Comparison of ENCODE assay signal across 8 cellular contexts in genomic region chr1:204507317-204508105, GRCh38. TPM values are rescaled to one million over a fixed set of nuclear protein-coding genes. Genes with fewer than 3 reads are reported as not detected.
DNase-seq lines count a peak whose midpoint lies in the region; ATAC-seq, FAIRE-seq and TF ChIP-seq lines count a peak whose summit lies in the region.

No MANE protein-coding gene starts in this region.

- H3K27ac ChIP-seq in foreskin keratinocyte (peak overlapping the region; percentile 30), neuronal stem cell (replicated peaks; ENCODE audit: low read length) (no peak overlapping the region)

- H4K91ac ChIP-seq in neuronal stem cell (ENCODE audit: low read depth, low read length, poor library complexity): no peak overlapping the region

- H3K36me3 Mint-ChIP-seq in activated B cell treated with CpG ODN at 0.5 μM for 24 hours (ENCODE audit: low read depth): peaks cover 10% of the 10 kb centered on the region

- no CpG with 5 or more reads among the region's 22 CpGs for WGBS in neuronal stem cell (ENCODE audit: extremely low coverage in 2 of 2, insufficient read length in 2 of 2, insufficient replicate concordance in 1 of 2), 2 donors

- CTCF ChIA-PET in HEK293T (lab: Yijun Ruan, JAX): interaction anchor here (0.6 to 4.4 kb wide), 8 partner anchors 9 to 696 kb away, joined by 3 to 25 read pairs (median 4); partner anchors contain the start of gene MDM4
- CTCF ChIA-PET in activated B cell treated with CpG ODN at 0.5 μM for 24 hours (lab: Charles Lee): interaction anchor here (1.2 to 19.8 kb wide), 6 partner anchors 9 to 300 kb away, joined by 5 to 1006 read pairs (median 6); partner anchors contain the start of genes MDM4 and PIK3C2B

- H3K14ac ChIP-seq in neuronal stem cell (ENCODE audit: low read length): no peak overlapping the region

- DNase-seq in DMS79 treated with DMSO at 0.1 percent for 48 hours (lab: John Stamatoyannopoulos, UW) (peak; percentile 64), HEK293T (ENCODE audit: extremely low spot score) (no peak), NCI-H2081 treated with DMSO at 0.1 percent for 48 hours (lab: John Stamatoyannopoulos, UW) (peak; percentile 26), activated B cell treated with CpG ODN at 0.5 μM for 24 hours (peak; percentile 27), foreskin keratinocyte (peak in 1 of 2 donors; percentile 65), neuronal stem cell (ENCODE audit: low spot score) (peak; percentile 48), frontal cortex (ENCODE audit: low spot score in 2 of 2) (no peak)

- no peak overlapping the region for H2AK5ac ChIP-seq in neuronal stem cell (ENCODE audit: low read depth, low read length)

- H3K4me3 Mint-ChIP-seq in activated B cell treated with CpG ODN at 0.5 μM for 24 hours: peak overlapping the region; percentile 91

- TF ChIP-seq CTCF in activated B cell treated with CpG ODN at 0.5 μM for 24 hours (IDR thresholded peaks at IDR 0.05) (no peak), foreskin keratinocyte (conservative IDR thresholded peaks at IDR 0.05) (no peak)

- peak overlapping the region; percentile 66 for H3K4me2 ChIP-seq in neuronal stem cell (ENCODE audit: insufficient read depth, low read length, poor library complexity, severe bottlenecking)

- H2BK15ac ChIP-seq in neuronal stem cell (ENCODE audit: low read length): no peak overlapping the region

- no peaks in the 10 kb centered on the region for H3K79me1 ChIP-seq in neuronal stem cell (ENCODE audit: low read depth, low read length)

- no peak overlapping the region for H2BK120ac ChIP-seq in neuronal stem cell (ENCODE audit: low read depth, low read length)

- peaks cover 5% of the 10 kb centered on the region for H3K27me3 Mint-ChIP-seq in activated B cell treated with CpG ODN at 0.5 μM for 24 hours

- H3K4me1 ChIP-seq in foreskin keratinocyte (no peaks in the 10 kb centered on the region), neuronal stem cell (ENCODE audit: control insufficient read depth in 2 of 2, insufficient read depth in 1 of 2, low read depth in 1 of 2, low read length in 2 of 2) (peaks cover 3 to 8% of the 10 kb centered on the region in 2 donors)

- H3K9me3 ChIP-seq in neuronal stem cell (replicated peaks in 1 of 2; ENCODE audit: control insufficient read depth in 2 of 2, insufficient read depth in 1 of 2, low read depth in 1 of 2, low read length in 2 of 2): no peaks in the 10 kb centered on the region

- H3K27ac Mint-ChIP-seq in activated B cell treated with CpG ODN at 0.5 μM for 24 hours: peak overlapping the region; percentile 99

- H2AFZ ChIP-seq in neuronal stem cell (ENCODE audit: low read length): peak overlapping the region; percentile 78

- intact Hi-C loops in activated B cell treated with CpG ODN at 0.5 μM for 24 hours (cut with micrococcal nuclease): loop anchor here (1.0 to 5.0 kb wide), 6 partner anchors 9 to 299 kb away; partner anchors contain the start of gene MDM4

- no peak for FAIRE-seq in frontal cortex (lab: Jason Lieb, UNC)

- H2BK12ac ChIP-seq in neuronal stem cell (ENCODE audit: low read length): no peak overlapping the region

- no peaks in the 10 kb centered on the region for H3K27me3 ChIP-seq in foreskin keratinocyte
- no peaks in the 10 kb centered on the region for H3K27me3 ChIP-seq in neuronal stem cell (ENCODE audit: control insufficient read depth in 3 of 3, insufficient read depth in 3 of 3, low read depth in 1 of 3, low read length in 3 of 3)

- POLR2A ChIA-PET in HEK293T (lab: Yijun Ruan, JAX): interaction anchor here (0.8 to 4.3 kb wide), 12 partner anchors 8 to 177 kb away, joined by 3 to 83 read pairs (median 4); partner anchors contain the start of genes MDM4 and PIK3C2B
- POLR2A ChIA-PET in activated B cell treated with CpG ODN at 0.5 μM for 24 hours (lab: Charles Lee): interaction anchor here (0.5 to 5.8 kb wide), 20 partner anchors 9 to 614 kb away, joined by 3 to 133 read pairs (median 8); partner anchors contain the start of genes MDM4, PIK3C2B and RBBP5

- no peaks in the 10 kb centered on the region for H3K36me3 ChIP-seq in neuronal stem cell (replicated peaks in 1 of 2; ENCODE audit: control insufficient read depth in 2 of 2, insufficient read depth in 2 of 2, low read length in 2 of 2)

- peak; percentile 4 for ATAC-seq in activated B cell treated with CpG ODN at 0.5 μM for 24 hours (ENCODE audit: low read depth)
- ATAC-seq in foreskin keratinocyte: peak; percentile 34
- ATAC-seq in HG02763 (IDR thresholded peaks at IDR 0.05; ENCODE audit: unreplicated experiment): no peak

- no peak overlapping the region for H3K23ac ChIP-seq in neuronal stem cell (ENCODE audit: low read depth, low read length, poor library complexity)

- peak overlapping the region; percentile 69 to 79 for H3K4me3 ChIP-seq in neuronal stem cell (ENCODE audit: low read length in 2 of 2)

- no peak overlapping the region for H3K18ac ChIP-seq in neuronal stem cell (ENCODE audit: low read length)

- H3K4ac ChIP-seq in neuronal stem cell (ENCODE audit: low read length): no peak overlapping the region

- H4K8ac ChIP-seq in neuronal stem cell (ENCODE audit: low read depth, low read length): no peak overlapping the region

- no peak overlapping the region for H2BK5ac ChIP-seq in neuronal stem cell (ENCODE audit: low read length)

- H3K9ac ChIP-seq in neuronal stem cell (ENCODE audit: low read depth, low read length, poor library complexity): no peak overlapping the region

- no peaks in the 10 kb centered on the region for H3K9me3 Mint-ChIP-seq in activated B cell treated with CpG ODN at 0.5 μM for 24 hours

- H3K4me1 Mint-ChIP-seq in activated B cell treated with CpG ODN at 0.5 μM for 24 hours: peaks cover 79% of the 10 kb centered on the region

TF ChIP-seq in HEK293T, 16 proteins besides CTCF, POLR2A, EP300 and RAD21:
- TF ChIP-seq L3MBTL2 (conservative IDR thresholded peaks at IDR 0.05) (peak; percentile 55), ZNF384 (IDR thresholded peaks at IDR 0.05) (no peak)
TF ChIP-seq in HEK293T: peak in this region for 1.

RNA-seq across cellular contexts. Expression of gene MDM4, which starts 8.7 kb away (rescaled TPM):
- total RNA-seq in activated B cell treated with CpG ODN at 0.5 μM for 24 hours (221 and 264 TPM in 2 replicates), foreskin keratinocyte (14.7 and 15.2 TPM in 2 replicates), frontal cortex (46.9 TPM)
- 3.1 and 3.6 TPM in 2 replicates for polyA plus RNA-seq in foreskin keratinocyte
- polyA plus RNA-seq in neuronal stem cell (2013, experiment 1 of 2): 18.0 TPM
- polyA plus RNA-seq in neuronal stem cell (2013, experiment 2 of 2): 21.9 TPM

RNA-seq across cellular contexts. Expression of gene PIK3C2B, which starts 12.9 kb away (rescaled TPM):
- total RNA-seq in activated B cell treated with CpG ODN at 0.5 μM for 24 hours: 127 and 151 TPM in 2 replicates
- total RNA-seq in foreskin keratinocyte: 3.0 and 3.6 TPM in 2 replicates
- 0.58 and 0.69 TPM in 2 replicates for polyA plus RNA-seq in foreskin keratinocyte
- polyA plus RNA-seq in neuronal stem cell (2013, experiment 1 of 2): 15.3 TPM
- 16.6 TPM for polyA plus RNA-seq in neuronal stem cell (2013, experiment 2 of 2)
- total RNA-seq in frontal cortex: 24.5 TPM

Comparison
In these comparisons a context has a peak if more than half of its experiments do, and no peak if none do; other contexts are left out.
1. DNase-seq: peak in DMS79 treated with DMSO at 0.1 percent for 48 hours (single experiment), NCI-H2081 treated with DMSO at 0.1 percent for 48 hours (single experiment), activated B cell treated with CpG ODN at 0.5 μM for 24 hours (single experiment) and neuronal stem cell (single experiment); none in HEK293T (single experiment) and frontal cortex (0 of 2).